Comparison of ENCODE assay signal across 12 cellular contexts in genomic region chr15:58329781-58330467, GRCh38.
DNase-seq lines count a peak whose midpoint lies in the region; ATAC-seq and TF ChIP-seq lines count a peak whose summit lies in the region.
"Had no signal": no experiment of that assay in that cellular context is flagged by ENCODE, and none has a peak within 500 bp of the region (broad histone marks: within the 10 kb centered on the region; RNA-seq: fewer than 3 reads in every experiment).

No MANE protein-coding gene starts in this region.

- no peak overlapping the region for H3K4me3 Mint-ChIP-seq in naive thymus-derived CD4-positive, alpha-beta T cell
- H3K4me3 Mint-ChIP-seq in activated naive CD8-positive, alpha-beta T cell treated with anti-CD3 and anti-CD28 coated beads for 36 hours, result no peak overlapping the region
- H3K4me3 Mint-ChIP-seq: activated T-helper 1 cell treated with anti-CD3 and anti-CD28 coated beads, Interleukin-12 subunit alpha, Interleukin-12 subunit beta, Interleukin-2, Interleukin-4 antibody, amounts not matched to agents 30 ng/mL and 10 ng/mL and 1 ng/mL, durations not matched to agents 14 hours and 24 hours and 36 hours; naive B cell had no signal

- H3K4me1 ChIP-seq in heart left ventricle, result peaks cover 8 to 48% (median 31%) of the 10 kb centered on the region in 12 donors
- peaks cover 13 to 23% of the 10 kb centered on the region in 2 donors for H3K4me1 ChIP-seq in naive thymus-derived CD4-positive, alpha-beta T cell (ENCODE audit: control insufficient read depth in 2 of 2, insufficient read depth in 2 of 2, low read length in 2 of 2)

- peak overlapping the region in 9 of 12 donors; percentile 32 to 95 (median 83) for H3K27ac ChIP-seq in heart left ventricle
- H3K27ac ChIP-seq in naive thymus-derived CD4-positive, alpha-beta T cell (ENCODE audit: low read depth, low read length), result no peak overlapping the region

- DNase-seq in heart left ventricle, result peak in 1 of 5 donors; percentile 32
- DNase-seq in Right ventricle myocardium inferior (ENCODE audit: missing footprints), result no peak
- DNase-seq in epithelial cell of esophagus (ENCODE audit: low read depth), result peak; percentile 69
- DNase-seq in naive thymus-derived CD4-positive, alpha-beta T cell, result no peak
- no peak for DNase-seq in HEK293T (ENCODE audit: extremely low spot score)
- no peak for DNase-seq in activated naive CD8-positive, alpha-beta T cell treated with anti-CD3 and anti-CD28 coated beads for 36 hours
- DNase-seq: GOT3, naive B cell, NCI-H2227 treated with DMSO at 0.1 percent for 48 hours had no signal

- peak overlapping the region in 2 of 9 donors; percentile 18 to 84 for H3K27ac Mint-ChIP-seq in naive thymus-derived CD4-positive, alpha-beta T cell
- no peak overlapping the region for H3K27ac Mint-ChIP-seq in activated naive CD8-positive, alpha-beta T cell treated with anti-CD3 and anti-CD28 coated beads for 36 hours
- H3K27ac Mint-ChIP-seq: naive B cell had no signal

- peaks cover 0 to 13% (median 6%) of the 10 kb centered on the region in 5 donors for H3K27me3 Mint-ChIP-seq in naive thymus-derived CD4-positive, alpha-beta T cell
- H3K27me3 Mint-ChIP-seq in activated naive CD8-positive, alpha-beta T cell treated with anti-CD3 and anti-CD28 coated beads for 36 hours, result no peaks in the 10 kb centered on the region

- H3K4me1 Mint-ChIP-seq in naive thymus-derived CD4-positive, alpha-beta T cell, result peaks cover 26 to 48% (median 41%) of the 10 kb centered on the region in 7 donors
- H3K4me1 Mint-ChIP-seq in activated naive CD8-positive, alpha-beta T cell treated with anti-CD3 and anti-CD28 coated beads for 36 hours, result peaks cover 39% of the 10 kb centered on the region

- H3K9me3 ChIP-seq in heart left ventricle, result peaks cover 0 to 18% (median 0%) of the 10 kb centered on the region in 12 donors
- H3K9me3 ChIP-seq in naive thymus-derived CD4-positive, alpha-beta T cell (ENCODE audit: control insufficient read depth in 2 of 3, low read length in 3 of 3), result no peaks in the 10 kb centered on the region

- WGBS in heart left ventricle, 4 donors, result 64 to 75% (median 72%) methylated on average over 9 of the region's 9 CpGs

- TF ChIP-seq CTCF in heart left ventricle (IDR thresholded peaks at IDR 0.05) (no peak), epithelial cell of esophagus (IDR thresholded peaks at IDR 0.05; ENCODE audit: insufficient read depth, low read depth, low read length, missing control alignments) (no peak)

- H3K27me3 ChIP-seq in heart left ventricle, result no peaks in the 10 kb centered on the region
- no peaks in the 10 kb centered on the region for H3K27me3 ChIP-seq in naive thymus-derived CD4-positive, alpha-beta T cell (ENCODE audit: control insufficient read depth in 2 of 2, insufficient read depth in 2 of 2, low read length in 2 of 2)

- H3K36me3 Mint-ChIP-seq in naive thymus-derived CD4-positive, alpha-beta T cell, result peaks cover 0 to 17% (median 0%) of the 10 kb centered on the region in 5 donors
- H3K36me3 Mint-ChIP-seq in activated naive CD8-positive, alpha-beta T cell treated with anti-CD3 and anti-CD28 coated beads for 36 hours, result peaks cover 2% of the 10 kb centered on the region

- peaks cover 0 to 6% (median 1%) of the 10 kb centered on the region in 11 donors for H3K9me3 Mint-ChIP-seq in naive thymus-derived CD4-positive, alpha-beta T cell
- H3K9me3 Mint-ChIP-seq in activated naive CD8-positive, alpha-beta T cell treated with anti-CD3 and anti-CD28 coated beads for 36 hours, result peaks cover 10% of the 10 kb centered on the region

- intact Hi-C loops in heart left ventricle (cut with DNase I), result loop anchor here in 3 of 10 donors (5.0 to 10.0 kb wide), 7 partner anchors 103 to 445 kb away; partner anchors contain the start of genes ADAM10 (in 1 of the 3) and MINDY2 (in 1 of the 3)
- intact Hi-C loops in Right ventricle myocardium inferior (cut with DNase I), result loop anchor here (2.0 to 10.0 kb wide), 4 partner anchors 59 to 445 kb away; partner anchors contain the start of genes ADAM10 and MINDY2
- intact Hi-C loops in naive thymus-derived CD4-positive, alpha-beta T cell (cut with micrococcal nuclease), result loop anchor here in 1 of 2 donors (5.0 to 10.0 kb wide), 2 partner anchors 127 to 415 kb away; partner anchors contain the start of gene ADAM10

- POLR2A ChIA-PET in naive thymus-derived CD4-positive, alpha-beta T cell (lab: Charles Lee), result interaction anchor here (0.9 kb wide), 1 partner anchor 16 kb away, joined by 4 read pairs; no protein-coding TSS in a partner anchor
- POLR2A ChIA-PET in HEK293T (lab: Yijun Ruan, JAX), result no interaction called here

- no peaks in the 10 kb centered on the region for H3K36me3 ChIP-seq in heart left ventricle
- H3K36me3 ChIP-seq in naive thymus-derived CD4-positive, alpha-beta T cell (ENCODE audit: control insufficient read depth in 2 of 3, insufficient read depth in 3 of 3, low read length in 3 of 3), result no peaks in the 10 kb centered on the region

- CTCF ChIA-PET in naive thymus-derived CD4-positive, alpha-beta T cell (lab: Charles Lee), result no interaction called here
- CTCF ChIA-PET in HEK293T (lab: Yijun Ruan, JAX), result interaction anchor here (0.6 kb wide), 1 partner anchor 88 kb away, joined by 3 read pairs; no protein-coding TSS in a partner anchor

- H3K4me3 ChIP-seq in heart left ventricle (no peak overlapping the region), epithelial cell of esophagus (ENCODE audit: low read length) (no peak overlapping the region)
- no peak overlapping the region for H3K4me3 ChIP-seq in naive thymus-derived CD4-positive, alpha-beta T cell (ENCODE audit: low read length)

- ATAC-seq in heart left ventricle, result no peak
- ATAC-seq in Right ventricle myocardium inferior, result no peak
- peak; percentile 8 for ATAC-seq in naive thymus-derived CD4-positive, alpha-beta T cell
- ATAC-seq in GM19023 (IDR thresholded peaks at IDR 0.05; ENCODE audit: unreplicated experiment), result no peak
- ATAC-seq in HG03135 (IDR thresholded peaks at IDR 0.05; ENCODE audit: unreplicated experiment), result no peak

- TF ChIP-seq POLR2A in heart left ventricle (IDR thresholded peaks at IDR 0.05), result no peak

TF ChIP-seq in HEK293T, 16 proteins besides CTCF, POLR2A, EP300 and RAD21:
- TF ChIP-seq ZNF384 (IDR thresholded peaks at IDR 0.05) (no peak), CTBP1 (IDR thresholded peaks at IDR 0.05; ENCODE audit: borderline replicate concordance) (no peak), FOXK2 (IDR thresholded peaks at IDR 0.05) (no peak), FOXM1 (IDR thresholded peaks at IDR 0.05; ENCODE audit: borderline replicate concordance) (no peak), SUZ12 (IDR thresholded peaks at IDR 0.05) (no peak), BHLHE40 (IDR thresholded peaks at IDR 0.05; ENCODE audit: borderline replicate concordance) (no peak), NFRKB (IDR thresholded peaks at IDR 0.05) (no peak), ARNT (IDR thresholded peaks at IDR 0.05) (no peak), FOXA1 (IDR thresholded peaks at IDR 0.05) (no peak), L3MBTL2 (conservative IDR thresholded peaks at IDR 0.05) (no peak), TARDBP (IDR thresholded peaks at IDR 0.05) (no peak), ELF4 (IDR thresholded peaks at IDR 0.05) (no peak), SP1 (IDR thresholded peaks at IDR 0.05) (no peak), LEF1 (IDR thresholded peaks at IDR 0.05; ENCODE audit: borderline replicate concordance) (no peak), HDGF (IDR thresholded peaks at IDR 0.05; ENCODE audit: borderline replicate concordance) (no peak)
- TF ChIP-seq, protein P1, sequence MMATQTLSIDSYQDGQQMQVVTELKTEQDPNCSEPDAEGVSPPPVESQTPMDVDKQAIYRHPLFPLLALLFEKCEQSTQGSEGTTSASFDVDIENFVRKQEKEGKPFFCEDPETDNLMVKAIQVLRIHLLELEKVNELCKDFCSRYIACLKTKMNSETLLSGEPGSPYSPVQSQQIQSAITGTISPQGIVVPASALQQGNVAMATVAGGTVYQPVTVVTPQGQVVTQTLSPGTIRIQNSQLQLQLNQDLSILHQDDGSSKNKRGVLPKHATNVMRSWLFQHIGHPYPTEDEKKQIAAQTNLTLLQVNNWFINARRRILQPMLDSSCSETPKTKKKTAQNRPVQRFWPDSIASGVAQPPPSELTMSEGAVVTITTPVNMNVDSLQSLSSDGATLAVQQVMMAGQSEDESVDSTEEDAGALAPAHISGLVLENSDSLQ (IDR thresholded peaks at IDR 0.05), result no peak
